Comparison of ENCODE assay signal across 29 cellular contexts in genomic region chr6:159541296-159541695, GRCh38.
"Had no signal": no experiment of that assay in that cellular context is flagged by ENCODE, and none has a peak within 500 bp of the region (broad histone marks: within the 10 kb centered on the region; RNA-seq: fewer than 3 reads in every experiment).

No MANE protein-coding gene starts in this region.

- H3K4me3 ChIP-seq: adrenal gland, body of pancreas, esophagus squamous epithelium, gastroesophageal sphincter, heart right ventricle had no signal

- ATAC-seq: activated CD4-positive, alpha-beta T cell treated with anti-CD3 and anti-CD28 coated beads for 36 hours; activated CD8-positive, alpha-beta memory T cell treated with anti-CD3 and anti-CD28 coated beads, Interleukin-2, amount 10 ng/mL, durations not matched to agents 7 days and 5 days; activated CD8-positive, alpha-beta T cell treated with anti-CD3 and anti-CD28 coated beads, Interleukin-2, amount 10 ng/mL, durations not matched to agents 7 days and 5 days; activated naive CD8-positive, alpha-beta T cell treated with anti-CD3 and anti-CD28 coated beads, Interleukin-2, amount 50 U/mL, for 24 hours; body of pancreas; effector memory CD8-positive, alpha-beta T cell; gastroesophageal sphincter; heart right ventricle had no signal

- H3K4me1 ChIP-seq: adrenal gland, body of pancreas, esophagus squamous epithelium, gastroesophageal sphincter, heart right ventricle had no signal

- H3K27me3 ChIP-seq: adrenal gland, body of pancreas, esophagus squamous epithelium, gastroesophageal sphincter, heart right ventricle had no signal

- H3K36me3 ChIP-seq: adrenal gland, esophagus squamous epithelium, gastroesophageal sphincter, heart right ventricle had no signal

- H3K27ac ChIP-seq: adrenal gland, body of pancreas, esophagus squamous epithelium, gastroesophageal sphincter, heart right ventricle had no signal

- H3K9me3 ChIP-seq: adrenal gland, body of pancreas, esophagus squamous epithelium, gastroesophageal sphincter, heart right ventricle had no signal

- DNase-seq: activated CD4-positive, alpha-beta memory T cell treated with anti-CD3 and anti-CD28 coated beads for 36 hours; activated CD4-positive, alpha-beta T cell treated with anti-CD3 and anti-CD28 coated beads for 36 hours; activated CD4-positive, alpha-beta T cell treated with anti-CD3 and anti-CD28 coated beads, Interleukin-2, amount 10 ng/mL, durations not matched to agents 24 days and 14 days; activated CD4-positive, CD25-positive, alpha-beta regulatory T cell; activated CD4-positive, CD25-positive, alpha-beta regulatory T cell treated with anti-CD3 and anti-CD28 coated beads, Interleukin-2, amount 50 U/mL, for 72 hours; activated CD8-positive, alpha-beta memory T cell treated with anti-CD3 and anti-CD28 coated beads, Interleukin-2, amount 10 ng/mL, durations not matched to agents 7 days and 5 days; activated CD8-positive, alpha-beta memory T cell treated with anti-CD3 and anti-CD28 coated beads, Interleukin-2, amount 50 U/mL, for 4 hours; activated CD8-positive, alpha-beta T cell treated with anti-CD3 and anti-CD28 coated beads, Interleukin-2, amount 10 ng/mL, durations not matched to agents 7 days and 5 days; activated effector memory CD4-positive, alpha-beta T cell treated with anti-CD3 and anti-CD28 coated beads, Interleukin-2, amount 50 U/mL, for 16 hours; activated naive CD4-positive, alpha-beta T cell treated with anti-CD3 and anti-CD28 coated beads for 36 hours; activated naive CD8-positive, alpha-beta T cell treated with anti-CD3 and anti-CD28 coated beads for 36 hours; activated naive CD8-positive, alpha-beta T cell treated with anti-CD3 and anti-CD28 coated beads, Interleukin-2, amount 50 U/mL, for 24 hours; activated T-cell treated with anti-CD3 and anti-CD28 coated beads, Interleukin-2, amount 50 U/mL, for 1 hour; activated T-cell treated with anti-CD3 and anti-CD28 coated beads, Interleukin-2, amount 50 U/mL, for 48 hours; adrenal gland; amygdala; aorta; body of pancreas; caudate nucleus; cortex of kidney; dermis blood vessel endothelial cell; effector CD4-positive, alpha-beta T cell; effector memory CD8-positive, alpha-beta T cell; erythroblast; esophagus squamous epithelium; foreskin melanocyte; heart right ventricle; T-helper 2 cell had no signal
